In the genomic region with DNA sequence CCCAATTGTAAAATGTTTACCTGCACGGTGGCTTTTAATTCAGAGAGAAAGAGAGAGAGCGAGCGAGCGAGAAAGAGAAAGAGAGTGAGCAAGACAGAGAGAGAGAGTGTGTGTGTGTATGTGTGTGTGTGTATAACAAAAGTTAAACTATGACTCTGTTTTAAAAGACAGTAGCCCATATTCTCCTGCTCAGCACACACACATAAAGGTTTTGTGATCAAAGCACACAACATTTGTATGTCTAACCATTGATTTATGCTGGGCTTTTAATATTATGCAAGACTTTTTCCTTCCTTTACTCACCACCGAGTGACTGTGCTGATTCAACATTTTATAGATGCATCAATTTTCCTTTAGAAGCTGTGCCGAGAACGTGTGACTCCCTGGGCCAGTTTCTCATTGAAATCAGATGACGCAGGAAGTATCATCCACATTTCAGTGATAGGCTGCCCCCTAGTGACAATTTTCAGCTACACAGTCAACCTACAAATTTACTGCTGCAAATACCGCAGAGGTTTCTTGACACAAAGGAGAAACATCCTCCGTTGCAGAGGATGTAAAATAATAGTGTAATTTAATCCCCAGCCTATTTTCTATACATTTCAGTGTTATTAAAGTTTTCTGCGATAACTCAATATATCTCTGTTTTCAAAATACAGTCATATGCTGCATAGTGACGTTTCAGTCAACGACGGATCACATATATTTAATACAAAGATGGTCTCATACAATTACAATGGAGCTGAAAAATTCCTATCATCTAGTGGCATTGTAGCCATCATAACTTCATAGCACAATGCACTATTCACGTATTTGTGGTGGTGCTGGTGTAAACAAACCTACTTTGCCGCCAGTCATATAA, we compare ENCODE assay signal across 8 cellular contexts.
A peak's percentile ranks its signal among the peaks of the same experiment; 100 is the strongest.
DNase-seq lines count a peak whose midpoint lies in the region; ATAC-seq and TF ChIP-seq lines count a peak whose summit lies in the region.

No MANE protein-coding gene starts in this region.

- peak; percentile 95 for TF ChIP-seq CTCF in OCI-LY7 (conservative IDR thresholded peaks at IDR 0.05; ENCODE audit: low read length)
- TF ChIP-seq CTCF in esophagus squamous epithelium (IDR thresholded peaks at IDR 0.05): peak; percentile 69 to 94 (median 88)
- peak; percentile 84 to 86 (median 84) for TF ChIP-seq CTCF in nephron (IDR thresholded peaks at IDR 0.05; ENCODE audit: unreplicated experiment in 3 of 3)

- no peaks in the 10 kb centered on the region for H3K36me3 ChIP-seq in OCI-LY7 (ENCODE audit: insufficient read depth, low read length)
- no peaks in the 10 kb centered on the region for H3K36me3 ChIP-seq in esophagus squamous epithelium

- no peaks in the 10 kb centered on the region for H3K27me3 ChIP-seq in esophagus squamous epithelium

- no peaks in the 10 kb centered on the region for H3K27me3 Mint-ChIP-seq in nephron (ENCODE audit: low read depth)

- CTCF ChIA-PET in OCI-LY7 (lab: Charles Lee; ENCODE audit: unreplicated experiment): interaction anchor here (0.6 kb wide), 1 partner anchor 29 kb away, joined by 3 read pairs; no protein-coding TSS in a partner anchor

- H3K4me1 ChIP-seq in OCI-LY7 (ENCODE audit: insufficient read depth, low read length, poor library complexity, severe bottlenecking): no peaks in the 10 kb centered on the region
- H3K4me1 ChIP-seq in esophagus squamous epithelium: peaks cover 0 to 12% (median 0%) of the 10 kb centered on the region in 3 donors

- H3K9me2 ChIP-seq in OCI-LY7 (ENCODE audit: insufficient read depth, low read length): no peaks in the 10 kb centered on the region

- no peak overlapping the region for H3K27ac ChIP-seq in OCI-LY7 (ENCODE audit: low read depth, low read length, poor library complexity, severe bottlenecking)
- H3K27ac ChIP-seq in esophagus squamous epithelium: peak overlapping the region in 1 of 4 donors; percentile 39

- 42 to 44% methylated on average over 16 of the region's 16 CpGs for WGBS in esophagus squamous epithelium, 2 donors

- peaks cover 28% of the 10 kb centered on the region for H3K4me1 Mint-ChIP-seq in nephron

- no peak for TF ChIP-seq POLR2A in esophagus squamous epithelium (IDR thresholded peaks at IDR 0.05)

- no peak overlapping the region for H3K4me2 ChIP-seq in OCI-LY7 (ENCODE audit: low read length)

- H3K9me3 ChIP-seq in OCI-LY7 (ENCODE audit: low read length): no peaks in the 10 kb centered on the region
- H3K9me3 ChIP-seq in esophagus squamous epithelium: no peaks in the 10 kb centered on the region

- DNase-seq in DMS79 (lab: John Stamatoyannopoulos, UW) (peak; percentile 23), HuH-7 (ENCODE audit: low spot score) (peak; percentile 49), OCI-LY7 (ENCODE audit: low spot score) (peak; percentile 64), activated T-cell treated with anti-CD3 and anti-CD28 coated beads for 48 hours (ENCODE audit: low read depth) (peak; percentile 44), esophagus squamous epithelium (lab: John Stamatoyannopoulos, UW) (no peak)
- DNase-seq in stimulated activated naive CD4-positive, alpha-beta T cell treated with Interleukin-2 at 50 U/mL for 16 hours (lab: John Stamatoyannopoulos, UW): peak; percentile 44

- no peaks in the 10 kb centered on the region for H4K20me1 ChIP-seq in OCI-LY7 (ENCODE audit: insufficient read depth, low read length)

- ATAC-seq in GM21529 (IDR thresholded peaks at IDR 0.05; ENCODE audit: unreplicated experiment): peak; percentile 96

- H3K4me3 Mint-ChIP-seq in nephron: peak overlapping the region; percentile 9 to 36 (median 33)

- peak overlapping the region; percentile 31 to 62 (median 36) for H3K27ac Mint-ChIP-seq in nephron

- no peak overlapping the region; the same call in 1 of the 2 replicates for H2AFZ ChIP-seq in OCI-LY7 (ENCODE audit: low read length)

- H3K4me3 ChIP-seq in OCI-LY7 (ENCODE audit: low read depth, low read length, poor library complexity, severe bottlenecking) (no peak overlapping the region), esophagus squamous epithelium (peak overlapping the region in 1 of 4 donors; percentile 32)

- no peaks in the 10 kb centered on the region for H3K36me3 Mint-ChIP-seq in nephron (ENCODE audit: low read depth)

- intact Hi-C loops in OCI-LY7 (cut with micrococcal nuclease; ENCODE audit: unreplicated experiment) (loop anchor here (1.0 to 5.0 kb wide), 3 partner anchors 672 to 906 kb away; no protein-coding TSS in a partner anchor), esophagus squamous epithelium (cut with DNase I) (no loop called here)

- no peaks in the 10 kb centered on the region for H3K9me3 Mint-ChIP-seq in nephron

- no TSS peak for BruUV-seq in OCI-LY7 (replicated peaks; lab: Mats Ljungman, UMichigan)

- POLR2A ChIA-PET in OCI-LY7 (lab: Charles Lee): interaction anchor here (0.6 to 1.9 kb wide), 6 partner anchors 14 to 1408 kb away, joined by 3 to 9 read pairs (median 4); no protein-coding TSS in a partner anchor

- no peaks in the 10 kb centered on the region for H3K79me2 ChIP-seq in OCI-LY7 (ENCODE audit: insufficient read depth, low read depth, low read length)
